Comparison of ENCODE assay signal across 25 cellular contexts in the genomic region with DNA sequence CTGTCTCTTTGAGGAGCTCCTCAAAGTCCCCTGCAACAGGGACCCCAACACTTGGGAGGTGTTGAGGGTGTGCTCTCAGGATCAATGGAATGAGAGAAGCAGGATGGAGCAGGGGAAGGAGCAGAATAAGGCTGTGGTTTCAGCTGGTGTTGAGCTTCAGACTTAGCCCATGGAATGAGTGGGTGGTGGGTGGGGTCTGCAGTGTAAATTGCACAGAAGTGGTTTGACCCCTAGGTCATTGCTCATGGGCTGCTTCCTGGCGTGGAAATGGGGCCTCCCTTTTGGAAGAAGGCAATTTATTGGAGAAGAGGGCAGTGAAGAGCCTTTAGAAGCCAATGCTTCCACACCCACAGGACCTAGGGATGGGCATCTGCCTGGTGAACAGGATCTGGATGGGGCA. TPM values are rescaled to one million over a fixed set of nuclear protein-coding genes. Genes with fewer than 3 reads are reported as not detected.
DNase-seq lines count a peak whose midpoint lies in the region; ATAC-seq and TF ChIP-seq lines count a peak whose summit lies in the region.
"Had no signal": no experiment of that assay in that cellular context is flagged by ENCODE, and none has a peak within 500 bp of the region (broad histone marks: within the 10 kb centered on the region; RNA-seq: fewer than 3 reads in every experiment).

No MANE protein-coding gene starts in this region.

- H3K36me3 ChIP-seq in IMR-90 (ENCODE audit: control insufficient read depth, insufficient read depth, low read length) = no peaks in the 10 kb centered on the region
- H3K36me3 ChIP-seq: spleen, stomach, transverse colon had no signal

- no peak overlapping the region for H3K27ac ChIP-seq in IMR-90 (ENCODE audit: insufficient read depth, low read length)
- H3K27ac ChIP-seq: epithelial cell of prostate, SK-N-MC, spleen, stomach, transverse colon had no signal

- TF ChIP-seq CTCF in IMR-90 (conservative IDR thresholded peaks at IDR 0.05; ENCODE audit: low read depth, low read length) = no peak
- no peak for TF ChIP-seq CTCF in cardiac fibroblast (IDR thresholded peaks at IDR 0.05; ENCODE audit: low read depth, low read length)
- no peak for TF ChIP-seq CTCF in osteocyte (IDR thresholded peaks at IDR 0.05)

- H3K27me3 Mint-ChIP-seq in activated CD4-positive, alpha-beta memory T cell treated with anti-CD3 and anti-CD28 coated beads for 36 hours = peaks cover 27% of the 10 kb centered on the region
- H3K27me3 Mint-ChIP-seq in activated CD4-positive, alpha-beta memory T cell treated with anti-CD3 and anti-CD28 coated beads, Interleukin-2, amount 10 ng/mL, durations not matched to agents 7 days and 5 days = peaks cover 30% of the 10 kb centered on the region
- peaks cover 60% of the 10 kb centered on the region for H3K27me3 Mint-ChIP-seq in osteocyte (ENCODE audit: unreplicated experiment)

- no peaks in the 10 kb centered on the region for H3K9me1 ChIP-seq in IMR-90 (ENCODE audit: insufficient read depth, low read length)

- H3K9ac ChIP-seq in IMR-90 (ENCODE audit: low read depth, low read length) = no peak overlapping the region

- BruUV-seq in IMR-90 (replicated peaks; lab: Mats Ljungman, UMichigan) = no TSS peak

- TF ChIP-seq RAD21 in IMR-90 (IDR thresholded peaks at IDR 0.05; ENCODE audit: low read length) = no peak

- POLR2A ChIA-PET in activated CD4-positive, alpha-beta memory T cell treated with anti-CD3 and anti-CD28 coated beads for 36 hours (lab: Charles Lee) = no interaction called here
- POLR2A ChIA-PET in activated CD4-positive, alpha-beta memory T cell treated with anti-CD3 and anti-CD28 coated beads, Interleukin-2, amount 10 ng/mL, durations not matched to agents 7 days and 5 days (lab: Charles Lee) = no interaction called here
- POLR2A ChIA-PET in IMR-90 (lab: Charles Lee; ENCODE audit: unreplicated experiment) = no interaction called here

- peaks cover 48% of the 10 kb centered on the region for H3K4me1 Mint-ChIP-seq in activated CD4-positive, alpha-beta memory T cell treated with anti-CD3 and anti-CD28 coated beads for 36 hours (ENCODE audit: low read depth)
- H3K4me1 Mint-ChIP-seq in activated CD4-positive, alpha-beta memory T cell treated with anti-CD3 and anti-CD28 coated beads, Interleukin-2, amount 10 ng/mL, durations not matched to agents 7 days and 5 days = peaks cover 8% of the 10 kb centered on the region
- no peaks in the 10 kb centered on the region for H3K4me1 Mint-ChIP-seq in osteocyte (ENCODE audit: unreplicated experiment)

- no peak for ATAC-seq in IMR-90 (ENCODE audit: low read depth)
- ATAC-seq: activated T-cell treated with anti-CD3 and anti-CD28 coated beads, Interleukin-2, amount 50 U/mL, for 4 hours; HepG2 had no signal

- no CpG with 5 or more reads among the region's 1 CpG for WGBS in IMR-90 (ENCODE audit: extremely low coverage in 2 of 2, insufficient read length in 1 of 2), 2 experiments

- dilution Hi-C loops in IMR-90 (cut with HindIII; ENCODE audit: low sequenced_read_pairs, unreplicated experiment) = no loop called here

- H2BK15ac ChIP-seq in IMR-90 (ENCODE audit: low read depth, low read length) = no peak overlapping the region

- H4K5ac ChIP-seq in IMR-90 (ENCODE audit: low read depth, low read length) = no peak overlapping the region

- H3K4me3 ChIP-seq in IMR-90 (ENCODE audit: insufficient read depth, low read depth, low read length) = no peak overlapping the region
- H3K4me3 ChIP-seq in cardiac fibroblast (replicated peaks in 1 of 2; ENCODE audit: low read depth in 2 of 2, low read length in 2 of 2) = no peak overlapping the region
- H3K4me3 ChIP-seq: SK-N-MC, spleen, stomach, transverse colon had no signal

- H2AK9ac ChIP-seq in IMR-90 (replicated peaks; ENCODE audit: low read depth, low read length, poor library complexity) = no peak overlapping the region

- peaks cover 12% of the 10 kb centered on the region for H3K9me3 Mint-ChIP-seq in activated CD4-positive, alpha-beta memory T cell treated with anti-CD3 and anti-CD28 coated beads for 36 hours
- H3K9me3 Mint-ChIP-seq in activated CD4-positive, alpha-beta memory T cell treated with anti-CD3 and anti-CD28 coated beads, Interleukin-2, amount 10 ng/mL, durations not matched to agents 7 days and 5 days = peaks cover 5% of the 10 kb centered on the region
- no peaks in the 10 kb centered on the region for H3K9me3 Mint-ChIP-seq in osteocyte (ENCODE audit: unreplicated experiment)
- H3K9me3 Mint-ChIP-seq: activated T-cell treated with anti-CD3 and anti-CD28 coated beads, Interleukin-2, amount 50 U/mL, for 4 hours had no signal

- DNase-seq in activated CD4-positive, alpha-beta memory T cell treated with anti-CD3 and anti-CD28 coated beads for 36 hours = peak; percentile 17
- no peak for DNase-seq in activated CD4-positive, alpha-beta memory T cell treated with anti-CD3 and anti-CD28 coated beads, Interleukin-2, amount 10 ng/mL, durations not matched to agents 7 days and 5 days
- DNase-seq in IMR-90 = peak; percentile 20
- DNase-seq in cardiac fibroblast (ENCODE audit: low read depth in 2 of 2) = peak; percentile 5 to 12
- peak; percentile 30 for DNase-seq in non-pigmented ciliary epithelial cell (ENCODE audit: low read depth)
- no peak for DNase-seq in NCI-H146 treated with DMSO at 0.1 percent for 48 hours (lab: John Stamatoyannopoulos, UW; ENCODE audit: unreplicated experiment)
- no peak for DNase-seq in NCI-H524 (lab: John Stamatoyannopoulos, UW)
- no peak for DNase-seq in osteocyte (ENCODE audit: extremely low spot score, unreplicated experiment)
- DNase-seq: activated naive CD4-positive, alpha-beta T cell treated with anti-CD3 and anti-CD28 coated beads, Interleukin-2, amount 50 U/mL, for 16 hours; activated T-cell treated with anti-CD3 and anti-CD28 coated beads, Interleukin-2, amount 50 U/mL, for 4 hours; aorta; DMS79; hippocampal formation; NCI-H1417; NCI-H2107; NCI-H524 treated with DMSO at 0.1 percent for 48 hours; nucleus accumbens; spleen; stimulated activated CD4-positive, alpha-beta T cell treated with anti-CD3 and anti-CD28 coated beads, Interleukin-4, amount 100 ng/mL, for 24 hours; stomach; transverse colon had no signal

- no peak overlapping the region for H4K91ac ChIP-seq in IMR-90 (ENCODE audit: insufficient read depth, low read depth, low read length)

- no peak overlapping the region for H2BK5ac ChIP-seq in IMR-90 (ENCODE audit: low read depth, low read length, poor library complexity, severe bottlenecking)

- peaks cover 42% of the 10 kb centered on the region for H3K27me3 ChIP-seq in IMR-90 (ENCODE audit: control insufficient read depth, insufficient read depth, low read length)

- CTCF ChIA-PET in activated CD4-positive, alpha-beta memory T cell treated with anti-CD3 and anti-CD28 coated beads for 36 hours (lab: Charles Lee) = interaction anchor here (0.8 to 1.0 kb wide), 3 partner anchors 58 to 266 kb away, joined by 3 read pairs; no protein-coding TSS in a partner anchor
- CTCF ChIA-PET in activated CD4-positive, alpha-beta memory T cell treated with anti-CD3 and anti-CD28 coated beads, Interleukin-2, amount 10 ng/mL, durations not matched to agents 7 days and 5 days (lab: Charles Lee) = no interaction called here
- CTCF ChIA-PET in IMR-90 (lab: Yijun Ruan, JAX) = no interaction called here

- H4K8ac ChIP-seq in IMR-90 (ENCODE audit: low read depth in 2 of 2, low read length in 2 of 2) = no peak overlapping the region

- in situ Hi-C loops in IMR-90 (cut with MboI; ENCODE audit: low sequenced_read_pairs) = no loop called here

- no peak overlapping the region for H3K14ac ChIP-seq in IMR-90 (replicated peaks; ENCODE audit: low read depth, low read length)

- H3K56ac ChIP-seq in IMR-90 (ENCODE audit: extremely low read depth, insufficient read depth, low read length) = no peak overlapping the region

- no peak overlapping the region for H2BK20ac ChIP-seq in IMR-90 (ENCODE audit: low read depth, low read length)

- no peak overlapping the region for H3K23ac ChIP-seq in IMR-90 (ENCODE audit: low read depth, low read length)

- no peak overlapping the region for H3K4ac ChIP-seq in IMR-90 (ENCODE audit: low read depth, low read length)

- no peak overlapping the region for H2AK5ac ChIP-seq in IMR-90 (ENCODE audit: low read depth, low read length)

- H3K4me2 ChIP-seq in IMR-90 (ENCODE audit: low read depth, low read length) = no peak overlapping the region

- H4K20me1 ChIP-seq in IMR-90 (ENCODE audit: insufficient read depth, low read length) = no peaks in the 10 kb centered on the region

- no peak for TF ChIP-seq POLR2A in IMR-90 (IDR thresholded peaks at IDR 0.05; ENCODE audit: low read depth, low read length)

- H3K4me1 ChIP-seq in IMR-90 (ENCODE audit: control insufficient read depth, insufficient read depth, low read length) = no peaks in the 10 kb centered on the region
- H3K4me1 ChIP-seq: spleen, stomach, transverse colon had no signal

- no peaks in the 10 kb centered on the region for H3K79me1 ChIP-seq in IMR-90 (ENCODE audit: low read depth in 1 of 2, low read length in 2 of 2)

- no peak overlapping the region for H3K27ac Mint-ChIP-seq in activated CD4-positive, alpha-beta memory T cell treated with anti-CD3 and anti-CD28 coated beads for 36 hours
- H3K27ac Mint-ChIP-seq in activated CD4-positive, alpha-beta memory T cell treated with anti-CD3 and anti-CD28 coated beads, Interleukin-2, amount 10 ng/mL, durations not matched to agents 7 days and 5 days = no peak overlapping the region
- no peak overlapping the region for H3K27ac Mint-ChIP-seq in osteocyte (ENCODE audit: unreplicated experiment)

- H3K9me3 ChIP-seq in IMR-90 (ENCODE audit: control insufficient read depth, insufficient read depth, low read length) = peaks cover 13% of the 10 kb centered on the region
- H3K9me3 ChIP-seq: transverse colon had no signal

- H3K18ac ChIP-seq in IMR-90 (ENCODE audit: low read depth, low read length) = no peak overlapping the region

- no peaks in the 10 kb centered on the region for H3K36me3 Mint-ChIP-seq in activated CD4-positive, alpha-beta memory T cell treated with anti-CD3 and anti-CD28 coated beads for 36 hours
- H3K36me3 Mint-ChIP-seq in activated CD4-positive, alpha-beta memory T cell treated with anti-CD3 and anti-CD28 coated beads, Interleukin-2, amount 10 ng/mL, durations not matched to agents 7 days and 5 days (ENCODE audit: low read depth) = no peaks in the 10 kb centered on the region
- no peaks in the 10 kb centered on the region for H3K36me3 Mint-ChIP-seq in osteocyte (ENCODE audit: unreplicated experiment)

- H2BK120ac ChIP-seq in IMR-90 (ENCODE audit: low read depth, low read length) = no peak overlapping the region

- intact Hi-C loops in activated CD4-positive, alpha-beta memory T cell treated with anti-CD3 and anti-CD28 coated beads for 36 hours (cut with micrococcal nuclease) = loop anchor here (5.0 to 10.0 kb wide), 3 partner anchors 277 to 575 kb away; no protein-coding TSS in a partner anchor
- intact Hi-C loops in IMR-90 (cut with micrococcal nuclease) = no loop called here

- no peak overlapping the region for H3K4me3 Mint-ChIP-seq in activated CD4-positive, alpha-beta memory T cell treated with anti-CD3 and anti-CD28 coated beads for 36 hours
- H3K4me3 Mint-ChIP-seq in activated CD4-positive, alpha-beta memory T cell treated with anti-CD3 and anti-CD28 coated beads, Interleukin-2, amount 10 ng/mL, durations not matched to agents 7 days and 5 days = no peak overlapping the region
- no peak overlapping the region for H3K4me3 Mint-ChIP-seq in osteocyte (ENCODE audit: unreplicated experiment)
- H3K4me3 Mint-ChIP-seq: activated T-cell treated with anti-CD3 and anti-CD28 coated beads, Interleukin-2, amount 50 U/mL, for 4 hours had no signal

- H2AFZ ChIP-seq in IMR-90 (replicated peaks; ENCODE audit: low read length, poor library complexity) = no peak overlapping the region

RNA-seq across cellular contexts. Expression of gene KCNG1, which starts 37.0 kb away (rescaled TPM):
- 1 to 10 TPM; 1.6 to 2.1 TPM for total RNA-seq in activated CD4-positive, alpha-beta memory T cell treated with anti-CD3 and anti-CD28 coated beads for 36 hours
- under 1 TPM; 0.13 to 0.30 TPM for total RNA-seq in activated CD4-positive, alpha-beta memory T cell treated with anti-CD3 and anti-CD28 coated beads, Interleukin-2, amount 10 ng/mL, durations not matched to agents 7 days and 5 days
- 23.6 and 23.7 TPM in 2 replicates for total RNA-seq in IMR-90 (2012; rRNA removed)
- polyA plus RNA-seq in IMR-90 (2012; rRNA removed) = 51.4 and 54.6 TPM in 2 replicates
- 46.1 and 81.9 TPM in 2 replicates for polyA plus RNA-seq in IMR-90 (2012; cell fraction: cytosol; rRNA removed)
- 44.6 and 106 TPM in 2 replicates for polyA plus RNA-seq in IMR-90 (2012; cell fraction: nucleus; rRNA removed; ENCODE audit: low replicate concordance)
- 6.3 and 6.9 TPM in 2 replicates for total RNA-seq in osteocyte
- total RNA-seq: HepG2; T-helper 2 cell treated with Interferon-gamma antibody and Interleukin-4, amounts not matched to agents 100 ng/mL and 5 ng/mL, for 36 hours had no signal
- polyA plus RNA-seq: HepG2 had no signal

Comparison
In these comparisons a context has a peak if more than half of its experiments do, and no peak if none do; other contexts are left out.
1. DNase-seq: peak in activated CD4-positive, alpha-beta memory T cell treated with anti-CD3 and anti-CD28 coated beads for 36 hours (single experiment), IMR-90 (single experiment), cardiac fibroblast (2 of 2) and non-pigmented ciliary epithelial cell (single experiment); none in activated CD4-positive, alpha-beta memory T cell treated with anti-CD3 and anti-CD28 coated beads, Interleukin-2, amount 10 ng/mL, durations not matched to agents 7 days and 5 days (single experiment), NCI-H146 treated with DMSO at 0.1 percent for 48 hours (single experiment), NCI-H524 (0 of 2) and osteocyte (single experiment).